In genomic region chrX:8091526-8091925, GRCh38 we compare ENCODE assay signal across 1 cellular context.
TF ChIP-seq lines count a peak whose summit lies in the region.

No MANE protein-coding gene starts in this region.

TF ChIP-seq in HepG2, 621 proteins besides CTCF, POLR2A, EP300 and RAD21 (continued from another document):
- peak; percentile 70; the same call in 1 of the 2 replicates for TF ChIP-seq PRDM15 (CRISPR knock-in tag; IDR thresholded peaks at IDR 0.05)
